In the genomic region with DNA sequence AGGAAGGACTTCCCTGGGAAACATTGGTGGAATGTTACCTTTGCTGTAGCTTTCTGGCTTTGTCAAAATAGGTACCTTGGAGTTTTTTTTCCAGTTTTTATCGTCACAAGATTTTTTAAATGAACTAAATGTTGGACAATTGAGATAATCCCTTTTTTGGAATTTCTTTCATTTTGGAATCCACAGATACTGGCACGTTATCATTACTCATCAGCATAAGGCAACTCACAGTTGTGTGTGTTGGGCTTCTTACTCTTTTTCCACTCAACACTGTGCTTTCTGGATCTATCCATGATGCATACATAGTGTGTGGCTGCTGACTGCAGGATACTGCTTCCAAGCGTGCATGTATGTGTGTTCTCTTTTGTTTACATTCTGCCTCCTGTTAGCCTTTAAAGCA, we compare ENCODE assay signal across 2 cellular contexts.
TF ChIP-seq lines count a peak whose summit lies in the region.

No MANE protein-coding gene starts in this region.

TF ChIP-seq in liver, 16 proteins besides CTCF, POLR2A, EP300 and RAD21 (continued from another document):
- TF ChIP-seq, protein P1, sequence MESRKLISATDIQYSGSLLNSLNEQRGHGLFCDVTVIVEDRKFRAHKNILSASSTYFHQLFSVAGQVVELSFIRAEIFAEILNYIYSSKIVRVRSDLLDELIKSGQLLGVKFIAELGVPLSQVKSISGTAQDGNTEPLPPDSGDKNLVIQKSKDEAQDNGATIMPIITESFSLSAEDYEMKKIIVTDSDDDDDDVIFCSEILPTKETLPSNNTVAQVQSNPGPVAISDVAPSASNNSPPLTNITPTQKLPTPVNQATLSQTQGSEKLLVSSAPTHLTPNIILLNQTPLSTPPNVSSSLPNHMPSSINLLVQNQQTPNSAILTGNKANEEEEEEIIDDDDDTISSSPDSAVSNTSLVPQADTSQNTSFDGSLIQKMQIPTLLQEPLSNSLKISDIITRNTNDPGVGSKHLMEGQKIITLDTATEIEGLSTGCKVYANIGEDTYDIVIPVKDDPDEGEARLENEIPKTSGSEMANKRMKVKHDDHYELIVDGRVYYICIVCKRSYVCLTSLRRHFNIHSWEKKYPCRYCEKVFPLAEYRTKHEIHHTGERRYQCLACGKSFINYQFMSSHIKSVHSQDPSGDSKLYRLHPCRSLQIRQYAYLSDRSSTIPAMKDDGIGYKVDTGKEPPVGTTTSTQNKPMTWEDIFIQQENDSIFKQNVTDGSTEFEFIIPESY (IDR thresholded peaks at IDR 0.05): no peak
- no peak for TF ChIP-seq TAF1 (conservative IDR thresholded peaks at IDR 0.05)
- TF ChIP-seq HNF4G (IDR thresholded peaks at IDR 0.05): no peak
- TF ChIP-seq JUND (IDR thresholded peaks at IDR 0.05): no peak
- TF ChIP-seq, protein P2, sequence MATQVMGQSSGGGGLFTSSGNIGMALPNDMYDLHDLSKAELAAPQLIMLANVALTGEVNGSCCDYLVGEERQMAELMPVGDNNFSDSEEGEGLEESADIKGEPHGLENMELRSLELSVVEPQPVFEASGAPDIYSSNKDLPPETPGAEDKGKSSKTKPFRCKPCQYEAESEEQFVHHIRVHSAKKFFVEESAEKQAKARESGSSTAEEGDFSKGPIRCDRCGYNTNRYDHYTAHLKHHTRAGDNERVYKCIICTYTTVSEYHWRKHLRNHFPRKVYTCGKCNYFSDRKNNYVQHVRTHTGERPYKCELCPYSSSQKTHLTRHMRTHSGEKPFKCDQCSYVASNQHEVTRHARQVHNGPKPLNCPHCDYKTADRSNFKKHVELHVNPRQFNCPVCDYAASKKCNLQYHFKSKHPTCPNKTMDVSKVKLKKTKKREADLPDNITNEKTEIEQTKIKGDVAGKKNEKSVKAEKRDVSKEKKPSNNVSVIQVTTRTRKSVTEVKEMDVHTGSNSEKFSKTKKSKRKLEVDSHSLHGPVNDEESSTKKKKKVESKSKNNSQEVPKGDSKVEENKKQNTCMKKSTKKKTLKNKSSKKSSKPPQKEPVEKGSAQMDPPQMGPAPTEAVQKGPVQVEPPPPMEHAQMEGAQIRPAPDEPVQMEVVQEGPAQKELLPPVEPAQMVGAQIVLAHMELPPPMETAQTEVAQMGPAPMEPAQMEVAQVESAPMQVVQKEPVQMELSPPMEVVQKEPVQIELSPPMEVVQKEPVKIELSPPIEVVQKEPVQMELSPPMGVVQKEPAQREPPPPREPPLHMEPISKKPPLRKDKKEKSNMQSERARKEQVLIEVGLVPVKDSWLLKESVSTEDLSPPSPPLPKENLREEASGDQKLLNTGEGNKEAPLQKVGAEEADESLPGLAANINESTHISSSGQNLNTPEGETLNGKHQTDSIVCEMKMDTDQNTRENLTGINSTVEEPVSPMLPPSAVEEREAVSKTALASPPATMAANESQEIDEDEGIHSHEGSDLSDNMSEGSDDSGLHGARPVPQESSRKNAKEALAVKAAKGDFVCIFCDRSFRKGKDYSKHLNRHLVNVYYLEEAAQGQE (IDR thresholded peaks at IDR 0.05): no peak
- no peak for TF ChIP-seq GABPA (IDR thresholded peaks at IDR 0.05 in 1 of 2, conservative IDR thresholded peaks at IDR 0.05 in 1 of 2)
- TF ChIP-seq RXRA (IDR thresholded peaks at IDR 0.05): no peak
- TF ChIP-seq FOXA1 (IDR thresholded peaks at IDR 0.05): no peak
- TF ChIP-seq ATF3 (IDR thresholded peaks at IDR 0.05): no peak
- no peak for TF ChIP-seq NR2F2 (IDR thresholded peaks at IDR 0.05)
- no peak for TF ChIP-seq EGR1 (IDR thresholded peaks at IDR 0.05; ENCODE audit: low read depth in 2 of 2)

TF ChIP-seq in HepG2, 621 proteins besides CTCF, POLR2A, EP300 and RAD21 (continued from another document):
- TF ChIP-seq, protein P3, sequence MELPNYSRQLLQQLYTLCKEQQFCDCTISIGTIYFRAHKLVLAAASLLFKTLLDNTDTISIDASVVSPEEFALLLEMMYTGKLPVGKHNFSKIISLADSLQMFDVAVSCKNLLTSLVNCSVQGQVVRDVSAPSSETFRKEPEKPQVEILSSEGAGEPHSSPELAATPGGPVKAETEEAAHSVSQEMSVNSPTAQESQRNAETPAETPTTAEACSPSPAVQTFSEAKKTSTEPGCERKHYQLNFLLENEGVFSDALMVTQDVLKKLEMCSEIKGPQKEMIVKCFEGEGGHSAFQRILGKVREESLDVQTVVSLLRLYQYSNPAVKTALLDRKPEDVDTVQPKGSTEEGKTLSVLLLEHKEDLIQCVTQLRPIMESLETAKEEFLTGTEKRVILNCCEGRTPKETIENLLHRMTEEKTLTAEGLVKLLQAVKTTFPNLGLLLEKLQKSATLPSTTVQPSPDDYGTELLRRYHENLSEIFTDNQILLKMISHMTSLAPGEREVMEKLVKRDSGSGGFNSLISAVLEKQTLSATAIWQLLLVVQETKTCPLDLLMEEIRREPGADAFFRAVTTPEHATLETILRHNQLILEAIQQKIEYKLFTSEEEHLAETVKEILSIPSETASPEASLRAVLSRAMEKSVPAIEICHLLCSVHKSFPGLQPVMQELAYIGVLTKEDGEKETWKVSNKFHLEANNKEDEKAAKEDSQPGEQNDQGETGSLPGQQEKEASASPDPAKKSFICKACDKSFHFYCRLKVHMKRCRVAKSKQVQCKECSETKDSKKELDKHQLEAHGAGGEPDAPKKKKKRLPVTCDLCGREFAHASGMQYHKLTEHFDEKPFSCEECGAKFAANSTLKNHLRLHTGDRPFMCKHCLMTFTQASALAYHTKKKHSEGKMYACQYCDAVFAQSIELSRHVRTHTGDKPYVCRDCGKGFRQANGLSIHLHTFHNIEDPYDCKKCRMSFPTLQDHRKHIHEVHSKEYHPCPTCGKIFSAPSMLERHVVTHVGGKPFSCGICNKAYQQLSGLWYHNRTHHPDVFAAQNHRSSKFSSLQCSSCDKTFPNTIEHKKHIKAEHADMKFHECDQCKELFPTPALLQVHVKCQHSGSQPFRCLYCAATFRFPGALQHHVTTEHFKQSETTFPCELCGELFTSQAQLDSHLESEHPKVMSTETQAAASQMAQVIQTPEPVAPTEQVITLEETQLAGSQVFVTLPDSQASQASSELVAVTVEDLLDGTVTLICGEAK (IDR thresholded peaks at IDR 0.05): no peak
- TF ChIP-seq, protein P3 (CRISPR knock-in tag; IDR thresholded peaks at IDR 0.05): no peak
- TF ChIP-seq CHD4 (IDR thresholded peaks at IDR 0.05; ENCODE audit: borderline replicate concordance, low read length) (no peak), ZSCAN12 (CRISPR knock-in tag; IDR thresholded peaks at IDR 0.05) (no peak), FOXA3 (CRISPR knock-in tag; IDR thresholded peaks at IDR 0.05) (no peak), ZBTB7B (CRISPR knock-in tag; IDR thresholded peaks at IDR 0.05) (no peak)
